Comparison of ENCODE assay signal across 7 cellular contexts in genomic region chrX:125006704-125007103, GRCh38.
"Had no signal": no experiment of that assay in that cellular context is flagged by ENCODE, and none has a peak within 500 bp of the region (broad histone marks: within the 10 kb centered on the region; RNA-seq: fewer than 3 reads in every experiment).

No MANE protein-coding gene starts in this region.

- H3K27ac ChIP-seq: HL-60, KMS-11 had no signal

- H3K4me3 ChIP-seq: K562 had no signal

- ATAC-seq: K562 had no signal

- FAIRE-seq: HTR-8/SVneo, K562 had no signal

- DNase-seq: IMR-90, KBM-7, KG1 had no signal

- H3K9ac ChIP-seq: KMS-11 had no signal

- H3K4me2 ChIP-seq: KMS-11 had no signal
